In the genomic region with DNA sequence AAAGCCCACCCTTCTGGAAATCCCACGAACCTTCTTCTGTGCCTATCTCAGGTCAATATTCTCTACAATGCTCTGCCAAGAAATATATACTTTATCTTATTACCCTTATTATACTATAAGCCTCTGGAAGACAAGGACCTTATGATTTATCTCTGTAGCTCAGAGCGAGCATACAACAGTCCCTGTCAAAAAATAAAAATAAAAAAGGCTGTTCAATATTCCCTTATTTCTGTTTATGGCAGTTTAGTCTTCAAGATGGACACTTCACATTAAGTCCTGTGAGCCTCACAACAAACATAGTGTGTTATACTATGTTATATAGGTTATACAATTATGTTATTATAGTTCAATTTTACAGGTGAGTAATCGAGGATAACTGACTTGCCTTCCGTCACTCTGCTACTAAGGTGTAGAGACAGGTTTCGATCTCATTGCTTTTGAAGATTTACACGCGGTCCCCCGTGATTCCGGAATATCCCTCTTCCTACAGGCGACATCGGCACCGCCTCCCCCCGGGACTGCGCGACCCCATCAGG, we compare ENCODE assay signal across 8 cellular contexts. TPM values are rescaled to one million over a fixed set of nuclear protein-coding genes. Genes with fewer than 3 reads are reported as not detected.
DNase-seq lines count a peak whose midpoint lies in the region; ATAC-seq and TF ChIP-seq lines count a peak whose summit lies in the region.

No MANE protein-coding gene starts in this region.

- ATAC-seq in GM19328 (IDR thresholded peaks at IDR 0.05; ENCODE audit: unreplicated experiment): peak; percentile 8
- ATAC-seq in esophagus mucosa: peak; percentile 10
- no peak for ATAC-seq in HG02938 (IDR thresholded peaks at IDR 0.05; ENCODE audit: unreplicated experiment)

- H4K20me1 ChIP-seq in OCI-LY3 (ENCODE audit: insufficient read depth, low read length): no peaks in the 10 kb centered on the region

- H3K36me3 ChIP-seq in OCI-LY3 (replicated peaks; ENCODE audit: low read depth, low read length) (peaks cover 12% of the 10 kb centered on the region), rectal smooth muscle tissue (ENCODE audit: control insufficient read depth, insufficient read depth, low read length) (peaks cover 3% of the 10 kb centered on the region)

- H3K9ac ChIP-seq in OCI-LY3 (ENCODE audit: low read length) (peak overlapping the region; percentile 84), rectal smooth muscle tissue (ENCODE audit: low read length) (peak overlapping the region; percentile 99)

- H3K27ac ChIP-seq in OCI-LY3 (ENCODE audit: low read length): peak overlapping the region; percentile 49
- peak overlapping the region; percentile 99 for H3K27ac ChIP-seq in rectal smooth muscle tissue (ENCODE audit: low read depth, low read length)

- peak overlapping the region; percentile 81 for H2AFZ ChIP-seq in OCI-LY3 (ENCODE audit: low read depth, low read length)

- peaks cover 30% of the 10 kb centered on the region for H3K79me2 ChIP-seq in OCI-LY3 (ENCODE audit: low read length)

- H3K27me3 ChIP-seq in OCI-LY3 (ENCODE audit: low read depth, low read length): no peaks in the 10 kb centered on the region
- no peaks in the 10 kb centered on the region for H3K27me3 ChIP-seq in rectal smooth muscle tissue (ENCODE audit: control insufficient read depth, insufficient read depth, low read length)

- DNase-seq in NCI-H748 (lab: John Stamatoyannopoulos, UW; ENCODE audit: unreplicated experiment) (no peak), activated gamma-delta T cell treated with Interleukin-2 at 50 U/mL for 16 hours (no peak), NCI-H2227 treated with DMSO at 0.1 percent for 48 hours (lab: John Stamatoyannopoulos, UW) (no peak)

- peak overlapping the region; percentile 81 for H3K4me2 ChIP-seq in OCI-LY3 (ENCODE audit: low read length)

- H3K4me1 ChIP-seq in OCI-LY3 (ENCODE audit: low read length) (peaks cover 10% of the 10 kb centered on the region), rectal smooth muscle tissue (ENCODE audit: control insufficient read depth, insufficient read depth, low read length) (peaks cover 7% of the 10 kb centered on the region)

- H3K4me3 ChIP-seq in OCI-LY3 (ENCODE audit: low read length) (peak overlapping the region; percentile 98), rectal smooth muscle tissue (ENCODE audit: low read length) (peak overlapping the region; percentile 100)

- TF ChIP-seq CTCF in OCI-LY3 (IDR thresholded peaks at IDR 0.05; ENCODE audit: low read depth, low read length): no peak

- no peaks in the 10 kb centered on the region for H3K9me3 ChIP-seq in OCI-LY3 (ENCODE audit: insufficient read depth, low read length)

RNA-seq across cellular contexts. Expression of gene EAPP, which starts 0.6 kb away (rescaled TPM):
- 23.0 TPM for total RNA-seq in esophagus mucosa
